ENCODE assay signal across 13 cellular contexts in genomic region chr6:3894535-3895302, GRCh38.
"Had no signal": no experiment of that assay in that cellular context is flagged by ENCODE, and none has a peak within 500 bp of the region (broad histone marks: within the 10 kb centered on the region; RNA-seq: fewer than 3 reads in every experiment).

No MANE protein-coding gene starts in this region.

- H3K36me3 ChIP-seq: left lung had no signal

- H3K27me3 ChIP-seq: dorsolateral prefrontal cortex, left lung, testis had no signal

- H3K4me3 ChIP-seq: dorsolateral prefrontal cortex, left lung, testis had no signal

- H3K27ac Mint-ChIP-seq: activated CD4-positive, alpha-beta memory T cell treated with anti-CD3 and anti-CD28 coated beads for 36 hours; stimulated activated naive CD8-positive, alpha-beta T cell treated with anti-CD3 and anti-CD28 coated beads, Interleukin-15, amount 100 ng/mL, for 72 hours had no signal

- H3K9me3 Mint-ChIP-seq: activated CD4-positive, alpha-beta memory T cell treated with anti-CD3 and anti-CD28 coated beads for 36 hours; activated T-cell treated with anti-CD3 and anti-CD28 coated beads, Interleukin-2, amount 50 U/mL, for 4 hours; stimulated activated naive CD8-positive, alpha-beta T cell treated with anti-CD3 and anti-CD28 coated beads, Interleukin-15, amount 100 ng/mL, for 72 hours had no signal

- H3K4me1 ChIP-seq: left lung, testis had no signal

- H3K36me3 Mint-ChIP-seq: activated CD4-positive, alpha-beta memory T cell treated with anti-CD3 and anti-CD28 coated beads for 36 hours had no signal

- H3K9me3 ChIP-seq: left lung, testis had no signal

- ATAC-seq: activated T-cell treated with anti-CD3 and anti-CD28 coated beads, Interleukin-2, amount 50 U/mL, for 4 hours; esophagus mucosa; left lung; stimulated activated naive CD8-positive, alpha-beta T cell treated with anti-CD3 and anti-CD28 coated beads, Interleukin-15, amount 100 ng/mL, for 72 hours had no signal

- H3K27ac ChIP-seq: dorsolateral prefrontal cortex, left lung, testis had no signal

- H3K4me1 Mint-ChIP-seq: stimulated activated naive CD8-positive, alpha-beta T cell treated with anti-CD3 and anti-CD28 coated beads, Interleukin-15, amount 100 ng/mL, for 72 hours had no signal

- DNase-seq: activated CD4-positive, alpha-beta memory T cell treated with anti-CD3 and anti-CD28 coated beads for 36 hours; activated gamma-delta T cell; activated T-cell treated with anti-CD3 and anti-CD28 coated beads, Interleukin-2, amount 50 U/mL, for 4 hours; aorta; dorsolateral prefrontal cortex; glutamatergic neuron; left lung; stimulated activated CD4-positive, alpha-beta T cell treated with anti-CD3 and anti-CD28 coated beads, Interleukin-4, amount 100 ng/mL, for 4 hours; stimulated activated naive CD8-positive, alpha-beta T cell treated with anti-CD3 and anti-CD28 coated beads, Interleukin-15, amount 100 ng/mL, for 72 hours; T-helper 9 cell; testis had no signal

- H3K4me3 Mint-ChIP-seq: activated CD4-positive, alpha-beta memory T cell treated with anti-CD3 and anti-CD28 coated beads for 36 hours; activated T-cell treated with anti-CD3 and anti-CD28 coated beads, Interleukin-2, amount 50 U/mL, for 4 hours; nephron; stimulated activated naive CD8-positive, alpha-beta T cell treated with anti-CD3 and anti-CD28 coated beads, Interleukin-15, amount 100 ng/mL, for 72 hours had no signal
